ENCODE assay signal across 1 cellular context in the genomic region with DNA sequence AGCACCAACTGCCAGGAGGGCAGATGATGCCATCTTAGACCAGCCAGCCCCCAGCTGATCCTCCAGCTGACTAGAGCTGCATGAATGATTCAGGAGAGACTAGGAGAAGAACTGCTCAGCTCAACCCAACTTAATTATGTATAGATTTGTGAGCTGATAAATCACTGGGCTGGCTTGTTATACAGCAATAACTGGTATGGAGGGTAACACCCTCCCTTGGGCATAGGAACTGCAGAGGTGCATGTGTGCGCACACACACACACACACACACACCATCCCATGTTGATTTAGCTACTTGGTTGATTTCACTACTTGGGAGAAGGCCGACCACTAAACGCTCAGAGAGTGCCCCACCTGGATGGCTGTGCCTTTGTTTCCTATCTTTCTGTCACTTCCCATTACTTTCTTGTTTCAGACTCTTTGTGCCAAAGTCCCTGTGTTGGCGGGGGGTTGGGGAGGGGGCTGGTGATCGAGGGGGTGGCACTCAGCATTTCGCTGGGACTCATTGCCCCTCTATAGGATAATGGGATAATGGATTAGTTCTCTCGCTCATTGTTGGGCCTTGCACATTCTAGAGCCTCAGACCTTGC.
TF ChIP-seq lines count a peak whose summit lies in the region.

No MANE protein-coding gene starts in this region.

TF ChIP-seq in IMR-90, 13 proteins besides CTCF, POLR2A, EP300 and RAD21 (continued from another document):
- TF ChIP-seq, protein P1, sequence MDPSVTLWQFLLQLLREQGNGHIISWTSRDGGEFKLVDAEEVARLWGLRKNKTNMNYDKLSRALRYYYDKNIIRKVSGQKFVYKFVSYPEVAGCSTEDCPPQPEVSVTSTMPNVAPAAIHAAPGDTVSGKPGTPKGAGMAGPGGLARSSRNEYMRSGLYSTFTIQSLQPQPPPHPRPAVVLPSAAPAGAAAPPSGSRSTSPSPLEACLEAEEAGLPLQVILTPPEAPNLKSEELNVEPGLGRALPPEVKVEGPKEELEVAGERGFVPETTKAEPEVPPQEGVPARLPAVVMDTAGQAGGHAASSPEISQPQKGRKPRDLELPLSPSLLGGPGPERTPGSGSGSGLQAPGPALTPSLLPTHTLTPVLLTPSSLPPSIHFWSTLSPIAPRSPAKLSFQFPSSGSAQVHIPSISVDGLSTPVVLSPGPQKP (IDR thresholded peaks at IDR 0.05; ENCODE audit: borderline replicate concordance, low read depth, low read length): no peak
- TF ChIP-seq RFX5 (IDR thresholded peaks at IDR 0.05; ENCODE audit: low read depth, low read length) (no peak), USF2 (IDR thresholded peaks at IDR 0.05; ENCODE audit: low read depth, low read length) (no peak)
